In genomic region chr19:40463587-40464037, GRCh38 we compare ENCODE assay signal across 2 cellular contexts.
A peak's percentile ranks its signal among the peaks of the same experiment; 100 is the strongest.
TF ChIP-seq lines count a peak whose summit lies in the region.
"Not testable (repeated sequence)": the region's sequence is repeated elsewhere in the genome, so short reads cannot be mapped to it uniquely, and the experiment has no call there.

No MANE protein-coding gene starts in this region.

TF ChIP-seq in A549, 52 proteins besides CTCF, POLR2A, EP300 and RAD21:
- not testable (repeated sequence) for TF ChIP-seq FOSL2 (IDR thresholded peaks at IDR 0.05)
- 0 out of 2 replicates have a peak, but pooled peaks have one; percentile 10 for TF ChIP-seq FOSL2 (CRISPR knock-in tag; IDR thresholded peaks at IDR 0.05)
- peak; percentile 78 to 88; a peak in 3 of 4 replicates for TF ChIP-seq CEBPB (IDR thresholded peaks at IDR 0.05)
- peak; percentile 14 for TF ChIP-seq MAFK (IDR thresholded peaks at IDR 0.05; ENCODE audit: partially characterized antibody)
- TF ChIP-seq JUN (IDR thresholded peaks at IDR 0.05), result 0 out of 5 replicates have a peak, but pooled peaks of 1 of the 2 experiments have one; percentile 22
TF ChIP-seq in A549: peak in this region for 4; not testable (repeated sequence) for 48.

TF ChIP-seq in HEK293, 187 proteins besides CTCF, POLR2A, EP300 and RAD21:
- TF ChIP-seq PRDM10 (tag by site-specific recombination; IDR thresholded peaks at IDR 0.05) (peak; percentile 55), PRDM1 (tag by site-specific recombination; IDR thresholded peaks at IDR 0.05) (0 out of 2 replicates have a peak, but pooled peaks have one; percentile 21)
TF ChIP-seq in HEK293: peak in this region for 2; not testable (repeated sequence) for 185.
